In the genomic region with DNA sequence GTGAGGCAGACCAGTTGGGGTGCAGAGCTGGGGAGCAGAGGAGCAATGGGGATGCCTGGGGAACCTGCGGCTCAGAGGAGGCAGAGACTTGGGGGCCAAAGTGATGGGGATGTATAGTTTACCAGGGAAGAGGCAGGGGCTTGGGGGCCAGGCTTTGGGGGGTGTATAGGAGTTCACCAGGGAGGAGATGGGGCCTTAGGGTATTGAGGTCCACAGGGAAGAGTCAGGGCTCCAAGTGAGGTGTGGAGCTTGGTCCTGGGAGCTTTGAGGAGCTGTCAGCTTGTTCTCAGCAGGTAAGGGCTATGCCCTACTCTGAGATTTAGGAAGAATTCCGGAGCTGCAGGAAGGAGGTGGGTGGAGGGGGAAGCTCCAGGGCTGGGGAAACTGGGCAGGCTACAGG, we compare ENCODE assay signal across 29 cellular contexts. TPM values are rescaled to one million over a fixed set of nuclear protein-coding genes. Genes with fewer than 3 reads are reported as not detected.
A peak's percentile ranks its signal among the peaks of the same experiment; 100 is the strongest.
DNase-seq lines count a peak whose midpoint lies in the region; ATAC-seq, FAIRE-seq and TF ChIP-seq lines count a peak whose summit lies in the region.
"Had no signal": no experiment of that assay in that cellular context is flagged by ENCODE, and none has a peak within 500 bp of the region (broad histone marks: within the 10 kb centered on the region; RNA-seq: fewer than 3 reads in every experiment).

No MANE protein-coding gene starts in this region.

- H3K4me3 Mint-ChIP-seq in CD8-positive, alpha-beta T cell: no peak overlapping the region
- no peak overlapping the region for H3K4me3 Mint-ChIP-seq in CD14-positive monocyte
- H3K4me3 Mint-ChIP-seq: activated CD4-positive, alpha-beta memory T cell treated with anti-CD3 and anti-CD28 coated beads, Interleukin-2, amount 10 ng/mL, durations not matched to agents 7 days and 5 days; brain; H9 had no signal

- H3K27me3 Mint-ChIP-seq in CD8-positive, alpha-beta T cell (ENCODE audit: low read depth): no peaks in the 10 kb centered on the region
- H3K27me3 Mint-ChIP-seq in CD14-positive monocyte (ENCODE audit: low read depth in 3 of 3): no peaks in the 10 kb centered on the region
- H3K27me3 Mint-ChIP-seq: activated CD4-positive, alpha-beta memory T cell treated with anti-CD3 and anti-CD28 coated beads, Interleukin-2, amount 10 ng/mL, durations not matched to agents 7 days and 5 days; brain had no signal

- no peak for TF ChIP-seq EP300 in sigmoid colon (IDR thresholded peaks at IDR 0.05)

- H3K9me3 ChIP-seq in BLaER1: no peaks in the 10 kb centered on the region
- H3K9me3 ChIP-seq in CD8-positive, alpha-beta T cell (ENCODE audit: low read length): no peaks in the 10 kb centered on the region
- no peaks in the 10 kb centered on the region for H3K9me3 ChIP-seq in sigmoid colon
- H3K9me3 ChIP-seq: adrenal gland, SJCRH30, suprapubic skin, vagina had no signal

- H3K4me1 ChIP-seq in BLaER1 (peaks cover 56% of the 10 kb centered on the region), sigmoid colon (peaks cover 0 to 49% (median 41%) of the 10 kb centered on the region in 4 donors)
- no peaks in the 10 kb centered on the region for H3K4me1 ChIP-seq in CD8-positive, alpha-beta T cell (ENCODE audit: insufficient read depth, low read length)
- H3K4me1 ChIP-seq: adrenal gland, SJCRH30, vagina had no signal

- CTCF ChIA-PET in CD8-positive, alpha-beta T cell (lab: Charles Lee): interaction anchor here (1.4 to 1.8 kb wide), 2 partner anchors 10 to 14 kb away, joined by 4 to 9 read pairs; no protein-coding TSS in a partner anchor

- ATAC-seq in CD8-positive, alpha-beta T cell: no peak
- ATAC-seq in GM18517 (IDR thresholded peaks at IDR 0.05; ENCODE audit: unreplicated experiment) (no peak), GM18907 (IDR thresholded peaks at IDR 0.05; ENCODE audit: unreplicated experiment) (no peak)
- ATAC-seq: K562 had no signal

- H3K4me2 ChIP-seq in BLaER1: no peak overlapping the region

- TF ChIP-seq POLR2A in sigmoid colon (IDR thresholded peaks at IDR 0.05): no peak

- H4K20me1 ChIP-seq in BLaER1: peaks cover 23% of the 10 kb centered on the region; the same call in 1 of the 2 replicates

- no peak for FAIRE-seq in HTR-8/SVneo (lab: Jason Lieb, UNC)
- FAIRE-seq: K562, TTC549 had no signal

- intact Hi-C loops in CD8-positive, alpha-beta T cell (cut with DNase I, micrococcal nuclease): no loop called here
- intact Hi-C loops in sigmoid colon (cut with DNase I) (no loop called here), CD14-positive monocyte (cut with micrococcal nuclease) (no loop called here)

- H3K4me1 Mint-ChIP-seq in CD8-positive, alpha-beta T cell (ENCODE audit: low read depth): peaks cover 3% of the 10 kb centered on the region
- peaks cover 9% of the 10 kb centered on the region for H3K4me1 Mint-ChIP-seq in CD14-positive monocyte
- H3K4me1 Mint-ChIP-seq: brain had no signal

- H3K27ac ChIP-seq in BLaER1: peak overlapping the region; percentile 90
- no peak overlapping the region for H3K27ac ChIP-seq in CD8-positive, alpha-beta T cell (ENCODE audit: low read depth, low read length)
- peak overlapping the region in 3 of 4 donors; percentile 95 to 97 (median 95) for H3K27ac ChIP-seq in sigmoid colon
- H3K27ac ChIP-seq: C4-2B, SJCRH30, suprapubic skin, vagina had no signal

- H3K36me3 ChIP-seq in BLaER1 (peaks cover 67% of the 10 kb centered on the region), sigmoid colon (peaks cover 0 to 31% (median 9%) of the 10 kb centered on the region in 4 donors)
- H3K36me3 ChIP-seq in CD8-positive, alpha-beta T cell (ENCODE audit: insufficient read depth, low read length): peaks cover 4% of the 10 kb centered on the region
- H3K36me3 ChIP-seq: adrenal gland, vagina had no signal

- H3K27ac Mint-ChIP-seq in CD8-positive, alpha-beta T cell: peak overlapping the region; percentile 64
- no peak overlapping the region for H3K27ac Mint-ChIP-seq in CD14-positive monocyte
- H3K27ac Mint-ChIP-seq: activated CD4-positive, alpha-beta memory T cell treated with anti-CD3 and anti-CD28 coated beads, Interleukin-2, amount 10 ng/mL, durations not matched to agents 7 days and 5 days had no signal

- POLR2A ChIA-PET in CD8-positive, alpha-beta T cell (lab: Charles Lee): no interaction called here

- no peaks in the 10 kb centered on the region for H3K9me3 Mint-ChIP-seq in CD8-positive, alpha-beta T cell
- H3K9me3 Mint-ChIP-seq in CD14-positive monocyte: no peaks in the 10 kb centered on the region
- H3K9me3 Mint-ChIP-seq: activated CD4-positive, alpha-beta memory T cell treated with anti-CD3 and anti-CD28 coated beads, Interleukin-2, amount 10 ng/mL, durations not matched to agents 7 days and 5 days; brain; H9 had no signal

- no peak for TF ChIP-seq CTCF in CD8-positive, alpha-beta T cell (IDR thresholded peaks at IDR 0.05)
- TF ChIP-seq CTCF in sigmoid colon (IDR thresholded peaks at IDR 0.05): no peak
- TF ChIP-seq CTCF in CD14-positive monocyte (IDR thresholded peaks at IDR 0.05): no peak

- 82 to 84% methylated on average over 2 of the region's 2 CpGs for WGBS in sigmoid colon, 2 donors

- H3K27me3 ChIP-seq in BLaER1: no peaks in the 10 kb centered on the region
- H3K27me3 ChIP-seq in CD8-positive, alpha-beta T cell (ENCODE audit: insufficient read depth, low read length): no peaks in the 10 kb centered on the region
- H3K27me3 ChIP-seq in sigmoid colon: no peaks in the 10 kb centered on the region
- H3K27me3 ChIP-seq: adrenal gland, dorsolateral prefrontal cortex, SJCRH30, suprapubic skin, vagina had no signal

- H3K4me3 ChIP-seq in BLaER1 (no peak overlapping the region), sigmoid colon (no peak overlapping the region)
- H3K4me3 ChIP-seq in CD8-positive, alpha-beta T cell (ENCODE audit: low read depth, low read length): no peak overlapping the region
- H3K4me3 ChIP-seq: adrenal gland, dorsolateral prefrontal cortex, K562, SJCRH30, suprapubic skin, vagina had no signal

- DNase-seq in CD8-positive, alpha-beta T cell: no peak
- DNase-seq in islet precursor cell (peak; percentile 48), sigmoid colon (no peak), CD14-positive monocyte (ENCODE audit: low spot score) (no peak), HTR-8/SVneo (ENCODE audit: insufficient read length, low spot score) (no peak)
- DNase-seq: activated CD4-positive, alpha-beta memory T cell treated with anti-CD3 and anti-CD28 coated beads, Interleukin-2, amount 10 ng/mL, durations not matched to agents 7 days and 5 days; activated CD4-positive, alpha-beta T cell treated with anti-CD3 and anti-CD28 coated beads for 1 hour; adrenal gland; Calu3; DMS79 treated with DMSO at 0.1 percent for 48 hours; dorsolateral prefrontal cortex; H9; mammary epithelial cell; NCI-H1105; NCI-H1930; NCI-H526; NK-92 treated with Interleukin-12 subunit alpha and Interleukin-12 subunit beta, amount 100 ng/mL, for 24 hours; nucleus accumbens; retina; SJCRH30 had no signal

- H3K36me3 Mint-ChIP-seq in CD8-positive, alpha-beta T cell: peaks cover 31% of the 10 kb centered on the region
- H3K36me3 Mint-ChIP-seq in CD14-positive monocyte: peaks cover 25 to 45% of the 10 kb centered on the region in 2 donors

- H3K9ac ChIP-seq in BLaER1: no peak overlapping the region

RNA-seq across cellular contexts. Expression of a gene that starts 10.8 kb away (rescaled TPM):
- total RNA-seq in CD8-positive, alpha-beta T cell: 1 to 10 TPM; 4.3 to 4.5 TPM
- 10 to 100 TPM; 18.9 to 25.2 (median 20.0) TPM for total RNA-seq in sigmoid colon
- polyA plus RNA-seq in sigmoid colon: 10 to 100 TPM in 1 of 3 donors, 1 to 10 TPM in 2; 3.7 to 17.1 (median 4.8) TPM
- 1 to 10 TPM; 1.8 to 3.9 TPM for polyA plus RNA-seq in CD14-positive monocyte

RNA-seq across cellular contexts. Expression of a gene that starts 20.0 kb away (rescaled TPM):
- 10 to 100 TPM; 30.1 to 30.3 TPM for total RNA-seq in CD8-positive, alpha-beta T cell
- total RNA-seq in sigmoid colon: 10 to 100 TPM; 25.7 to 37.4 (median 34.0) TPM
- polyA plus RNA-seq in sigmoid colon (100 to 1,000 TPM in 1 of 3 donors, 10 to 100 TPM in 2; 34.2 to 200 (median 55.3) TPM), CD14-positive monocyte (100 to 1,000 TPM; 160 to 165 TPM)
